Comparison of ENCODE assay signal across 8 cellular contexts in genomic region chr11:117178210-117179034, GRCh38. TPM values are rescaled to one million over a fixed set of nuclear protein-coding genes. Genes with fewer than 3 reads are reported as not detected.
DNase-seq lines count a peak whose midpoint lies in the region; ATAC-seq and TF ChIP-seq lines count a peak whose summit lies in the region.

SIDT2 (plus strand) TSS chr11:117178743; CDS start chr11:117179264, 521 bp downstream.

- H3K27me3 Mint-ChIP-seq in HFFc6 (ENCODE audit: insufficient read depth) = peaks cover 4% of the 10 kb centered on the region; the same call in 1 of the 2 replicates
- H3K27me3 Mint-ChIP-seq in activated naive CD4-positive, alpha-beta T cell treated with anti-CD3 and anti-CD28 coated beads, Interleukin-2, amount 10 ng/mL, durations not matched to agents 7 days and 5 days = no peaks in the 10 kb centered on the region

- no peaks in the 10 kb centered on the region for H3K9me3 Mint-ChIP-seq in HFFc6
- H3K9me3 Mint-ChIP-seq in activated naive CD4-positive, alpha-beta T cell treated with anti-CD3 and anti-CD28 coated beads, Interleukin-2, amount 10 ng/mL, durations not matched to agents 7 days and 5 days = no peaks in the 10 kb centered on the region

- H3K9ac ChIP-seq in SK-N-MC (ENCODE audit: insufficient read length) = peak within 1 kb of the TSS; percentile 66

- H3K27ac Mint-ChIP-seq in HFFc6 = peak within 1 kb of the TSS; percentile 91
- H3K27ac Mint-ChIP-seq in activated naive CD4-positive, alpha-beta T cell treated with anti-CD3 and anti-CD28 coated beads, Interleukin-2, amount 10 ng/mL, durations not matched to agents 7 days and 5 days = peak within 1 kb of the TSS; percentile 90

- peak; percentile 94 for DNase-seq in GM03348 (ENCODE audit: low spot score)
- DNase-seq in HFFc6 = peak; percentile 85
- peak; percentile 96 for DNase-seq in NB4 (ENCODE audit: low read depth)
- DNase-seq in SK-N-MC (ENCODE audit: low read depth, low spot score) = peak; percentile 47
- peak; percentile 95 for DNase-seq in activated naive CD4-positive, alpha-beta T cell treated with anti-CD3 and anti-CD28 coated beads, Interleukin-2, amount 10 ng/mL, durations not matched to agents 7 days and 5 days
- peak; percentile 47 to 97 (median 90) for DNase-seq in substantia nigra (lab: John Stamatoyannopoulos, UW)

- no peak for TF ChIP-seq EP300 in gastroesophageal sphincter (IDR thresholded peaks at IDR 0.05)

- peak within 1 kb of the TSS; percentile 63 for H3K4me3 ChIP-seq in NB4 (ENCODE audit: low read depth, low read length)
- H3K4me3 ChIP-seq in SK-N-MC = peak within 1 kb of the TSS; percentile 84
- peak within 1 kb of the TSS; percentile 84 to 88 for H3K4me3 ChIP-seq in gastroesophageal sphincter
- peak within 1 kb of the TSS; percentile 68 to 76 for H3K4me3 ChIP-seq in neutrophil (ENCODE audit: low read depth in 1 of 2, low read length in 1 of 2)

- H3K27me3 ChIP-seq in gastroesophageal sphincter = no peaks in the 10 kb centered on the region
- peaks cover 10% of the 10 kb centered on the region for H3K27me3 ChIP-seq in neutrophil

- peak within 1 kb of the TSS; percentile 98 for H3K4me3 Mint-ChIP-seq in HFFc6
- peak within 1 kb of the TSS; percentile 93 for H3K4me3 Mint-ChIP-seq in activated naive CD4-positive, alpha-beta T cell treated with anti-CD3 and anti-CD28 coated beads, Interleukin-2, amount 10 ng/mL, durations not matched to agents 7 days and 5 days

- H3K4me1 ChIP-seq in gastroesophageal sphincter (peaks cover 0 to 59% (median 25%) of the 10 kb centered on the region in 3 donors), neutrophil (ENCODE audit: control insufficient read depth in 1 of 2, insufficient read depth in 1 of 2, low read depth in 1 of 2, low read length in 1 of 2) (peaks cover 16 to 19% of the 10 kb centered on the region in 2 experiments)

- TF ChIP-seq CTCF in HFFc6 (IDR thresholded peaks at IDR 0.05) = no peak
- no peak for TF ChIP-seq CTCF in NB4 (IDR thresholded peaks at IDR 0.05; ENCODE audit: low read depth, low read length)
- peak in 1 of 4 experiments; percentile 6 for TF ChIP-seq CTCF in gastroesophageal sphincter (IDR thresholded peaks at IDR 0.05)
- peak; percentile 16 for TF ChIP-seq CTCF in neutrophil (IDR thresholded peaks at IDR 0.05)

- H3K4me1 Mint-ChIP-seq in HFFc6 (ENCODE audit: low read depth) = peaks cover 38% of the 10 kb centered on the region
- H3K4me1 Mint-ChIP-seq in activated naive CD4-positive, alpha-beta T cell treated with anti-CD3 and anti-CD28 coated beads, Interleukin-2, amount 10 ng/mL, durations not matched to agents 7 days and 5 days = peaks cover 32% of the 10 kb centered on the region

- H3K36me3 Mint-ChIP-seq in HFFc6 (ENCODE audit: low read depth) = no peaks in the 10 kb centered on the region; the same call in none of the 2 replicates
- H3K36me3 Mint-ChIP-seq in activated naive CD4-positive, alpha-beta T cell treated with anti-CD3 and anti-CD28 coated beads, Interleukin-2, amount 10 ng/mL, durations not matched to agents 7 days and 5 days = peaks cover 2% of the 10 kb centered on the region

- ATAC-seq in gastroesophageal sphincter = peak; percentile 96

- no peaks in the 10 kb centered on the region for H3K9me3 ChIP-seq in SK-N-MC (ENCODE audit: low read depth, low read length)
- H3K9me3 ChIP-seq in gastroesophageal sphincter = no peaks in the 10 kb centered on the region
- no peaks in the 10 kb centered on the region for H3K9me3 ChIP-seq in neutrophil

- CTCF ChIA-PET in activated naive CD4-positive, alpha-beta T cell treated with anti-CD3 and anti-CD28 coated beads, Interleukin-2, amount 10 ng/mL, durations not matched to agents 7 days and 5 days (lab: Charles Lee) = interaction anchor here (0.6 to 6.1 kb wide), 4 partner anchors 28 to 47 kb away, joined by 3 to 111 read pairs (median 3); partner anchors contain the start of gene PAFAH1B2

- no peaks in the 10 kb centered on the region for H3K36me3 ChIP-seq in SK-N-MC (ENCODE audit: insufficient read depth, low read length)
- H3K36me3 ChIP-seq in gastroesophageal sphincter = peaks cover 0 to 18% of the 10 kb centered on the region in 2 donors
- H3K36me3 ChIP-seq in neutrophil = peaks cover 4% of the 10 kb centered on the region

- TF ChIP-seq POLR2A in NB4 (IDR thresholded peaks at IDR 0.05; ENCODE audit: extremely low read depth, insufficient read length) = no peak
- TF ChIP-seq POLR2A in gastroesophageal sphincter (IDR thresholded peaks at IDR 0.05) = peak; percentile 89 to 93

- 0 to 2% methylated on average over 10 to 12 of the region's 51 CpGs for WGBS in gastroesophageal sphincter (ENCODE audit: low coverage in 1 of 2), 2 donors

- H3K27ac ChIP-seq in SK-N-MC = peak within 1 kb of the TSS; percentile 77
- peak within 1 kb of the TSS; percentile 96 to 98 (median 96) for H3K27ac ChIP-seq in gastroesophageal sphincter
- peak within 1 kb of the TSS; percentile 80 for H3K27ac ChIP-seq in neutrophil
- H3K27ac ChIP-seq in substantia nigra (ENCODE audit: low read depth, low read length, poor library complexity, severe bottlenecking) = peak within 1 kb of the TSS; percentile 78

RNA-seq across cellular contexts. Expression of gene SIDT2, which starts in this region (rescaled TPM):
- 10 to 100 TPM; 33.9 to 53.9 (median 37.7) TPM for total RNA-seq in HFFc6 (2021; fragmentation: NEBNext Ultra II Directional; extraction: Animal tissue kit (Norgen Biotek cat#: 25700))
- total RNA-seq in gastroesophageal sphincter = 10 to 100 TPM; 15.3 to 50.1 (median 33.6) TPM

Comparison
In these comparisons a context has a peak if more than half of its experiments do, and no peak if none do; other contexts are left out.
1. Peak in every context shown above with its lines: DNase-seq, ATAC-seq, H3K4me3 ChIP-seq and H3K27ac ChIP-seq.